8 cellular contexts compared by ENCODE assay signal in genomic region chr19:531009-531752, GRCh38. TPM values are rescaled to one million over a fixed set of nuclear protein-coding genes. Genes with fewer than 3 reads are reported as not detected.
DNase-seq lines count a peak whose midpoint lies in the region; ATAC-seq and TF ChIP-seq lines count a peak whose summit lies in the region.

No MANE protein-coding gene starts in this region.

- intact Hi-C loops in head of caudate nucleus (cut with DNase I) = loop anchor here (2.0 to 5.0 kb wide), 2 partner anchors 20 to 41 kb away; partner anchors contain the start of gene BSG
- intact Hi-C loops in ovary (cut with DNase I) = loop anchor here in 1 of 4 donors (5.0 to 10.0 kb wide), 2 partner anchors 46 to 94 kb away; no protein-coding TSS in a partner anchor

- H3K9me3 ChIP-seq in Loucy (ENCODE audit: insufficient read depth, low read depth, low read length) = no peaks in the 10 kb centered on the region
- no peaks in the 10 kb centered on the region for H3K9me3 ChIP-seq in SK-N-SH
- no peaks in the 10 kb centered on the region for H3K9me3 ChIP-seq in ovary
- H3K9me3 ChIP-seq in thymus (ENCODE audit: control insufficient read depth) = no peaks in the 10 kb centered on the region

- H2AFZ ChIP-seq in Loucy (ENCODE audit: low read length) = peak overlapping the region; percentile 66
- peak overlapping the region; percentile 63; the same call in 1 of the 2 replicates for H2AFZ ChIP-seq in SK-N-SH (ENCODE audit: low read depth)

- TF ChIP-seq CTCF in Loucy (conservative IDR thresholded peaks at IDR 0.05; ENCODE audit: low read length) = 0 out of 2 replicates have a peak, but pooled peaks have one; percentile 18
- TF ChIP-seq CTCF in SK-N-SH (IDR thresholded peaks at IDR 0.05) = no peak
- TF ChIP-seq CTCF in ovary (IDR thresholded peaks at IDR 0.05) = peak in 2 of 3 donors; percentile 33 to 46

- no peaks in the 10 kb centered on the region for H3F3A ChIP-seq in Loucy (ENCODE audit: low read depth)
- H3F3A ChIP-seq in SK-N-SH (replicated peaks; ENCODE audit: insufficient read depth) = no peaks in the 10 kb centered on the region

- H3K36me3 ChIP-seq in Loucy (ENCODE audit: insufficient read depth, low read length) (peaks cover 2% of the 10 kb centered on the region; the same call in 1 of the 2 replicates), SK-N-SH (replicated peaks in 1 of 2; ENCODE audit: control insufficient read depth in 1 of 2, insufficient read depth in 2 of 2, low read length in 1 of 2) (peaks cover 0 to 8% of the 10 kb centered on the region in 2 experiments), ovary (no peaks in the 10 kb centered on the region), thymus (ENCODE audit: control insufficient read depth, insufficient read depth) (peaks cover 5% of the 10 kb centered on the region)

- H3K9me2 ChIP-seq in Loucy (replicated peaks; ENCODE audit: low read depth, low read length) (no peaks in the 10 kb centered on the region), SK-N-SH (no peaks in the 10 kb centered on the region)

- CTCF ChIA-PET in SK-N-SH (lab: Yijun Ruan, JAX) = interaction anchor here (0.6 to 6.2 kb wide), 9 partner anchors 9 to 147 kb away, joined by 3 to 56 read pairs (median 8); partner anchors contain the start of gene TPGS1

- peak overlapping the region; percentile 64 for H3K9ac ChIP-seq in Loucy (ENCODE audit: low read depth, low read length, poor library complexity, severe bottlenecking)
- peak overlapping the region; percentile 86 for H3K9ac ChIP-seq in SK-N-SH

- no peaks in the 10 kb centered on the region for H3K36me3 Mint-ChIP-seq in activated naive CD4-positive, alpha-beta T cell treated with anti-CD3 and anti-CD28 coated beads, Interleukin-2, amount 50 U/mL, for 72 hours

- H3K27me3 ChIP-seq in Loucy (ENCODE audit: insufficient read depth, low read length, poor library complexity, severe bottlenecking) (peaks cover 8% of the 10 kb centered on the region), SK-N-SH (ENCODE audit: insufficient read depth) (no peaks in the 10 kb centered on the region), ovary (no peaks in the 10 kb centered on the region), thymus (ENCODE audit: control insufficient read depth, insufficient read depth) (peaks cover 6% of the 10 kb centered on the region)

- H3K27ac Mint-ChIP-seq in activated naive CD4-positive, alpha-beta T cell treated with anti-CD3 and anti-CD28 coated beads, Interleukin-2, amount 50 U/mL, for 72 hours = peak overlapping the region; percentile 48 to 87

- H3K4me3 ChIP-seq in Loucy (ENCODE audit: low read length, poor library complexity, severe bottlenecking) = peak overlapping the region; percentile 74
- H3K4me3 ChIP-seq in SK-N-SH (ENCODE audit: low read depth in 2 of 2, low read length in 1 of 2) = peak overlapping the region; percentile 73 to 75
- peak overlapping the region; percentile 60 for H3K4me3 ChIP-seq in ovary
- peak overlapping the region; percentile 87 for H3K4me3 ChIP-seq in thymus (ENCODE audit: low read length)

- H3K27ac ChIP-seq in SK-N-SH (ENCODE audit: low read depth in 2 of 2, low read length in 1 of 2) = peak overlapping the region; percentile 80 to 95
- H3K27ac ChIP-seq in ovary = peak overlapping the region; percentile 74 to 89
- peak overlapping the region; percentile 95 for H3K27ac ChIP-seq in thymus (ENCODE audit: low read depth)

- POLR2A ChIA-PET in SK-N-SH (lab: Yijun Ruan, JAX) = interaction anchor here (1.0 to 2.4 kb wide), 6 partner anchors 11 to 58 kb away, joined by 3 to 11 read pairs (median 6); partner anchors contain the start of gene BSG

- H3K4me1 ChIP-seq in Loucy (ENCODE audit: insufficient read depth, low read length, poor library complexity, severe bottlenecking) = peaks cover 10% of the 10 kb centered on the region
- peaks cover 11 to 19% of the 10 kb centered on the region in 2 experiments; a peak in 2 of 4 replicates for H3K4me1 ChIP-seq in SK-N-SH (ENCODE audit: control insufficient read depth in 1 of 2, insufficient read depth in 2 of 2, low read depth in 1 of 2, low read length in 1 of 2)
- H3K4me1 ChIP-seq in ovary (ENCODE audit: insufficient read depth) = peaks cover 15% of the 10 kb centered on the region
- H3K4me1 ChIP-seq in thymus (ENCODE audit: control insufficient read depth, insufficient read depth, low read length) = peaks cover 14% of the 10 kb centered on the region

- H4K20me1 ChIP-seq in Loucy (ENCODE audit: insufficient read depth, low read length, poor library complexity, severe bottlenecking) (peaks cover 33% of the 10 kb centered on the region), SK-N-SH (ENCODE audit: insufficient read depth) (peaks cover 38% of the 10 kb centered on the region)

- peak; percentile 88 for DNase-seq in ELF-1 (ENCODE audit: low read depth, low spot score)
- DNase-seq in H4 (ENCODE audit: low spot score) = peak; percentile 64
- DNase-seq in SK-N-SH = peak; percentile 99
- peak; percentile 95 to 99 for DNase-seq in activated naive CD4-positive, alpha-beta T cell treated with anti-CD3 and anti-CD28 coated beads, Interleukin-2, amount 50 U/mL, for 72 hours (ENCODE audit: low spot score in 2 of 2)
- DNase-seq in head of caudate nucleus = peak in 41 of 42 donors; percentile 33 to 87 (median 74)
- peak; percentile 84 to 94 (median 88) for DNase-seq in ovary

- TF ChIP-seq EP300 in SK-N-SH (IDR thresholded peaks at IDR 0.05; ENCODE audit: borderline replicate concordance in 1 of 2, low read depth in 1 of 2, low read length in 1 of 2) (no peak), ovary (IDR thresholded peaks at IDR 0.05) (no peak)

- H3K79me2 ChIP-seq in Loucy (ENCODE audit: insufficient read depth, low read length) = peaks cover 44% of the 10 kb centered on the region
- peaks cover 39% of the 10 kb centered on the region for H3K79me2 ChIP-seq in SK-N-SH (ENCODE audit: insufficient read depth)

- H3K4me2 ChIP-seq in Loucy (ENCODE audit: low read depth, low read length, poor library complexity, severe bottlenecking) = peak overlapping the region; percentile 73
- peak overlapping the region; percentile 85 for H3K4me2 ChIP-seq in SK-N-SH

- no peaks in the 10 kb centered on the region for H3K9me3 Mint-ChIP-seq in activated naive CD4-positive, alpha-beta T cell treated with anti-CD3 and anti-CD28 coated beads, Interleukin-2, amount 50 U/mL, for 72 hours

- no peak for TF ChIP-seq RAD21 in SK-N-SH (IDR thresholded peaks at IDR 0.05; ENCODE audit: low read length)

- WGBS in SK-N-SH (ENCODE audit: low lambda C conversion rate) = 3% methylated on average over 40 of the region's 103 CpGs
- 0 to 2% (median 1%) methylated on average over 54 to 103 of the region's 103 CpGs for WGBS in ovary, 3 donors
- WGBS in thymus = under 1% methylated on average over 103 of the region's 103 CpGs

- ATAC-seq in activated naive CD4-positive, alpha-beta T cell treated with anti-CD3 and anti-CD28 coated beads, Interleukin-2, amount 50 U/mL, for 72 hours = peak; percentile 75 to 76

- no peak for TF ChIP-seq POLR2A in ovary (IDR thresholded peaks at IDR 0.05)

RNA-seq across cellular contexts. Expression of gene CDC34, which starts 0.4 kb away (rescaled TPM):
- 33.2 and 35.7 TPM in 2 replicates for total RNA-seq in H4 (2014; rRNA removed; shearing (Covaris generic))
- polyA plus RNA-seq in SK-N-SH (2012; rRNA removed) (69.2 and 96.7 TPM in 2 replicates), ovary (10 to 100 TPM; 13.2 to 59.7 TPM), thymus (72.0 TPM)
- polyA plus RNA-seq in SK-N-SH (2012; cell fraction: cytosol; rRNA removed) = 48.9 and 66.0 TPM in 2 replicates
- polyA plus RNA-seq in SK-N-SH (2012; cell fraction: nucleus; rRNA removed) = 83.8 and 200 TPM in 2 replicates
- total RNA-seq in activated naive CD4-positive, alpha-beta T cell treated with anti-CD3 and anti-CD28 coated beads, Interleukin-2, amount 50 U/mL, for 72 hours = 10 to 100 TPM; 46.3 to 59.6 TPM
- total RNA-seq in ovary = 10 to 100 TPM; 45.6 to 78.9 (median 56.1) TPM

RNA-seq across cellular contexts. Expression of gene GZMM, which starts 12.7 kb away (rescaled TPM):
- total RNA-seq in H4 (2014; rRNA removed; shearing (Covaris generic)) = not detected in 2 replicates
- not detected in 2 replicates for polyA plus RNA-seq in SK-N-SH (2012; rRNA removed)
- polyA plus RNA-seq in SK-N-SH (2012; cell fraction: cytosol; rRNA removed) = 0.06 TPM in 1 of 2 replicates, not detected in the other
- 0.07 and 0.11 TPM in 2 replicates for polyA plus RNA-seq in SK-N-SH (2012; cell fraction: nucleus; rRNA removed)
- 10 to 100 TPM; 14.1 to 52.7 TPM for total RNA-seq in activated naive CD4-positive, alpha-beta T cell treated with anti-CD3 and anti-CD28 coated beads, Interleukin-2, amount 50 U/mL, for 72 hours
- total RNA-seq in ovary = 1 to 10 TPM in 1 of 7 donors, under 1 TPM in 5, not detected in 1; 0.31 to 1.7 (median 0.56) TPM
- under 1 TPM in 1 of 2 donors, not detected in 1; 0.48 TPM for polyA plus RNA-seq in ovary
- polyA plus RNA-seq in thymus = 28.0 TPM

RNA-seq across cellular contexts. Expression of gene TPGS1, which starts 23.9 kb away (rescaled TPM):
- 28.3 and 45.8 TPM in 2 replicates for total RNA-seq in H4 (2014; rRNA removed; shearing (Covaris generic))
- polyA plus RNA-seq in SK-N-SH (2012; rRNA removed) (28.3 and 31.0 TPM in 2 replicates), ovary (10 to 100 TPM in 1 of 2 donors, under 1 TPM in 1; 0.12 to 24.7 TPM), thymus (14.3 TPM)
- polyA plus RNA-seq in SK-N-SH (2012; cell fraction: cytosol; rRNA removed) = 11.8 and 22.1 TPM in 2 replicates
- polyA plus RNA-seq in SK-N-SH (2012; cell fraction: nucleus; rRNA removed) = 20.6 and 30.9 TPM in 2 replicates
- total RNA-seq in activated naive CD4-positive, alpha-beta T cell treated with anti-CD3 and anti-CD28 coated beads, Interleukin-2, amount 50 U/mL, for 72 hours = 10 to 100 TPM in 1 of 2 donors, 1 to 10 TPM in 1; 5.9 to 10.2 TPM
- 10 to 100 TPM; 18.6 to 93.3 (median 27.4) TPM for total RNA-seq in ovary

RNA-seq across cellular contexts. Expression of gene MADCAM1, which starts 34.9 kb away (rescaled TPM):
- total RNA-seq in H4 (2014; rRNA removed; shearing (Covaris generic)) = not detected in 2 replicates
- polyA plus RNA-seq in SK-N-SH (2012; rRNA removed) = 0.63 and 0.81 TPM in 2 replicates
- polyA plus RNA-seq in SK-N-SH (2012; cell fraction: cytosol; rRNA removed) = 0.14 TPM in 2 replicates
- polyA plus RNA-seq in SK-N-SH (2012; cell fraction: nucleus; rRNA removed) = 3.7 and 8.3 TPM in 2 replicates
- under 1 TPM; 0.25 to 0.47 TPM for total RNA-seq in activated naive CD4-positive, alpha-beta T cell treated with anti-CD3 and anti-CD28 coated beads, Interleukin-2, amount 50 U/mL, for 72 hours
- under 1 TPM in 6 of 7 donors, not detected in 1; 0.11 to 0.90 (median 0.41) TPM for total RNA-seq in ovary
- polyA plus RNA-seq in ovary = under 1 TPM in 1 of 2 donors, not detected in 1; 0.42 TPM
- 0.27 TPM for polyA plus RNA-seq in thymus

RNA-seq across cellular contexts. Expression of gene BSG, which starts 41.2 kb away (rescaled TPM):
- total RNA-seq in H4 (2014; rRNA removed; shearing (Covaris generic)) = 587 and 617 TPM in 2 replicates
- polyA plus RNA-seq in SK-N-SH (2012; rRNA removed) (745 and 835 TPM in 2 replicates), ovary (100 to 1,000 TPM; 111 to 290 TPM), thymus (155 TPM)
- 263 and 438 TPM in 2 replicates for polyA plus RNA-seq in SK-N-SH (2012; cell fraction: cytosol; rRNA removed)
- 422 and 627 TPM in 2 replicates for polyA plus RNA-seq in SK-N-SH (2012; cell fraction: nucleus; rRNA removed)
- 100 to 1,000 TPM; 170 to 194 TPM for total RNA-seq in activated naive CD4-positive, alpha-beta T cell treated with anti-CD3 and anti-CD28 coated beads, Interleukin-2, amount 50 U/mL, for 72 hours
- 100 to 1,000 TPM; 225 to 484 (median 324) TPM for total RNA-seq in ovary

Comparison
In these comparisons a context has a peak if more than half of its experiments do, and no peak if none do; other contexts are left out.
1. Peak in every context shown above with its lines: DNase-seq, ATAC-seq, H3K4me3 ChIP-seq and H3K27ac ChIP-seq.
2. RNA of gene GZMM, which starts 12.7 kb away (total RNA-seq): 14.1 to 52.7 TPM in activated naive CD4-positive, alpha-beta T cell treated with anti-CD3 and anti-CD28 coated beads, Interleukin-2, amount 50 U/mL, for 72 hours; 0.31 to 1.7 TPM in ovary and not detected in H4; every median in the first group is over 4 times any median in the second.